Comparison of ENCODE assay signal across 18 cellular contexts in the genomic region with DNA sequence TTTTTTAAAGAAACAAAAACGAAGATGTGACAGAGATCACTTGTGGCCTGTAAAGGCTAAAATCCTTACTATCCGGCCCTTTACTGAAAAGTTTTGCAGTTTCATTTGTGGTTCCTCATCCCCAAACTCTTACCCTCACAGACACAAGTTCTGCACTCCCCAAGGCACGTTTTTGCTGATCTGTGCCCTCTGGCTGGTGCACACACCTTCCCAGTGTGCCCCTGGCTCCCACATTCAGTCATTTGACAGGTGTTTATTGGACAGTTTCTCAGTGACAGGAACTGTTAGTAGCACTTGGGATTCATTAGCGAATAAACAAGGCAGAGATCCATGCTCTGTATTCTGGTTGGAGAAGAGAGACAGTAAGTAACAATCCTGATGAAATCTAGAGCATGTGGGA. TPM values are rescaled to one million over a fixed set of nuclear protein-coding genes. Genes with fewer than 3 reads are reported as not detected.
A peak's percentile ranks its signal among the peaks of the same experiment; 100 is the strongest.
DNase-seq lines count a peak whose midpoint lies in the region; ATAC-seq and TF ChIP-seq lines count a peak whose summit lies in the region.
"Had no signal": no experiment of that assay in that cellular context is flagged by ENCODE, and none has a peak within 500 bp of the region (broad histone marks: within the 10 kb centered on the region; RNA-seq: fewer than 3 reads in every experiment).

No MANE protein-coding gene starts in this region.

- H3K9me3 ChIP-seq in upper lobe of right lung = no peaks in the 10 kb centered on the region
- H3K9me3 ChIP-seq: BE2C, Peyer's patch had no signal

- no peaks in the 10 kb centered on the region for H3K27me3 ChIP-seq in upper lobe of right lung
- H3K27me3 ChIP-seq: BE2C, Peyer's patch had no signal

- intact Hi-C loops in upper lobe of right lung (cut with DNase I) = no loop called here

- H3K9me3 Mint-ChIP-seq in T-helper 2 cell treated with Interferon-gamma antibody and Interleukin-4, amounts not matched to agents 5 μg/mL and 100 μg/mL, for 36 hours = peaks cover 3% of the 10 kb centered on the region
- H3K9me3 Mint-ChIP-seq in stimulated activated naive CD8-positive, alpha-beta T cell treated with anti-CD3 and anti-CD28 coated beads, Interleukin-15, Interleukin-2, amounts not matched to agents 100 ng/mL and 50 ng/mL, for 24 hours = no peaks in the 10 kb centered on the region
- H3K9me3 Mint-ChIP-seq in effector memory CD8-positive, alpha-beta T cell = no peaks in the 10 kb centered on the region
- H3K9me3 Mint-ChIP-seq in stimulated activated effector memory CD8-positive, alpha-beta T cell treated with anti-CD3 and anti-CD28 coated beads, Interleukin-12 subunit alpha, Interleukin-12 subunit beta, amount 100 ng/mL, for 72 hours = no peaks in the 10 kb centered on the region

- DNase-seq in T-helper 2 cell treated with Interferon-gamma antibody and Interleukin-4, amounts not matched to agents 5 μg/mL and 100 μg/mL, for 36 hours (ENCODE audit: low spot score) = no peak
- DNase-seq in T-helper 2 cell = no peak
- DNase-seq in stimulated activated naive CD8-positive, alpha-beta T cell treated with anti-CD3 and anti-CD28 coated beads, Interleukin-15, Interleukin-2, amounts not matched to agents 100 U/mL and 50 U/mL, for 24 hours = no peak
- no peak for DNase-seq in effector memory CD8-positive, alpha-beta T cell
- DNase-seq in stimulated activated effector memory CD8-positive, alpha-beta T cell treated with anti-CD3 and anti-CD28 coated beads, Interleukin-12 subunit alpha, Interleukin-12 subunit beta, amount 100 ng/mL, for 72 hours (ENCODE audit: low spot score in 2 of 2) = no peak
- DNase-seq in upper lobe of right lung = no peak
- DNase-seq: 8988T, BE2C, COR-L47, GF-D8, KG1, NCI-H146, NCI-H2081, NCI-H524, SHP77 had no signal

- peaks cover 59% of the 10 kb centered on the region for H3K36me3 Mint-ChIP-seq in T-helper 2 cell treated with Interferon-gamma antibody and Interleukin-4, amounts not matched to agents 5 μg/mL and 100 μg/mL, for 36 hours (ENCODE audit: low read depth)
- H3K36me3 Mint-ChIP-seq in stimulated activated naive CD8-positive, alpha-beta T cell treated with anti-CD3 and anti-CD28 coated beads, Interleukin-15, Interleukin-2, amounts not matched to agents 100 ng/mL and 50 ng/mL, for 24 hours (ENCODE audit: low read depth) = peaks cover 50% of the 10 kb centered on the region
- peaks cover 95% of the 10 kb centered on the region for H3K36me3 Mint-ChIP-seq in effector memory CD8-positive, alpha-beta T cell (ENCODE audit: insufficient read depth)
- peaks cover 99% of the 10 kb centered on the region for H3K36me3 Mint-ChIP-seq in stimulated activated effector memory CD8-positive, alpha-beta T cell treated with anti-CD3 and anti-CD28 coated beads, Interleukin-12 subunit alpha, Interleukin-12 subunit beta, amount 100 ng/mL, for 72 hours

- peak overlapping the region; percentile 63 for H3K27ac Mint-ChIP-seq in T-helper 2 cell treated with Interferon-gamma antibody and Interleukin-4, amounts not matched to agents 5 μg/mL and 100 μg/mL, for 36 hours
- peak overlapping the region; percentile 31 for H3K27ac Mint-ChIP-seq in stimulated activated naive CD8-positive, alpha-beta T cell treated with anti-CD3 and anti-CD28 coated beads, Interleukin-15, Interleukin-2, amounts not matched to agents 100 ng/mL and 50 ng/mL, for 24 hours
- peak overlapping the region; percentile 13 to 74 for H3K27ac Mint-ChIP-seq in effector memory CD8-positive, alpha-beta T cell
- H3K27ac Mint-ChIP-seq in stimulated activated effector memory CD8-positive, alpha-beta T cell treated with anti-CD3 and anti-CD28 coated beads, Interleukin-12 subunit alpha, Interleukin-12 subunit beta, amount 100 ng/mL, for 72 hours = peak overlapping the region; percentile 88

- H3K4me1 ChIP-seq in upper lobe of right lung = no peaks in the 10 kb centered on the region
- H3K4me1 ChIP-seq: BE2C, Peyer's patch had no signal

- peaks cover 10% of the 10 kb centered on the region for H3K4me1 Mint-ChIP-seq in T-helper 2 cell treated with Interferon-gamma antibody and Interleukin-4, amounts not matched to agents 5 μg/mL and 100 μg/mL, for 36 hours (ENCODE audit: low read depth)
- peaks cover 24% of the 10 kb centered on the region for H3K4me1 Mint-ChIP-seq in stimulated activated naive CD8-positive, alpha-beta T cell treated with anti-CD3 and anti-CD28 coated beads, Interleukin-15, Interleukin-2, amounts not matched to agents 100 ng/mL and 50 ng/mL, for 24 hours (ENCODE audit: low read depth)
- H3K4me1 Mint-ChIP-seq in effector memory CD8-positive, alpha-beta T cell (ENCODE audit: low read depth in 2 of 2) = peaks cover 38 to 46% of the 10 kb centered on the region in 2 donors
- H3K4me1 Mint-ChIP-seq in stimulated activated effector memory CD8-positive, alpha-beta T cell treated with anti-CD3 and anti-CD28 coated beads, Interleukin-12 subunit alpha, Interleukin-12 subunit beta, amount 100 ng/mL, for 72 hours = peaks cover 57% of the 10 kb centered on the region

- no peak for ATAC-seq in stimulated activated naive CD8-positive, alpha-beta T cell treated with anti-CD3 and anti-CD28 coated beads, Interleukin-15, Interleukin-2, amounts not matched to agents 100 U/mL and 50 U/mL, for 24 hours
- ATAC-seq in effector memory CD8-positive, alpha-beta T cell (replicated peaks) = no peak
- ATAC-seq in stimulated activated effector memory CD8-positive, alpha-beta T cell treated with anti-CD3 and anti-CD28 coated beads, Interleukin-12 subunit alpha, Interleukin-12 subunit beta, amount 100 ng/mL, for 72 hours = no peak
- ATAC-seq in upper lobe of right lung = no peak
- ATAC-seq in GM21529 (IDR thresholded peaks at IDR 0.05; ENCODE audit: unreplicated experiment) = no peak

- no peak overlapping the region for H3K4me3 ChIP-seq in upper lobe of right lung
- H3K4me3 ChIP-seq: Peyer's patch had no signal

- no peak overlapping the region for H3K4me3 Mint-ChIP-seq in T-helper 2 cell treated with Interferon-gamma antibody and Interleukin-4, amounts not matched to agents 5 μg/mL and 100 μg/mL, for 36 hours
- no peak overlapping the region for H3K4me3 Mint-ChIP-seq in stimulated activated naive CD8-positive, alpha-beta T cell treated with anti-CD3 and anti-CD28 coated beads, Interleukin-15, Interleukin-2, amounts not matched to agents 100 ng/mL and 50 ng/mL, for 24 hours
- no peak overlapping the region for H3K4me3 Mint-ChIP-seq in effector memory CD8-positive, alpha-beta T cell
- H3K4me3 Mint-ChIP-seq in stimulated activated effector memory CD8-positive, alpha-beta T cell treated with anti-CD3 and anti-CD28 coated beads, Interleukin-12 subunit alpha, Interleukin-12 subunit beta, amount 100 ng/mL, for 72 hours = no peak overlapping the region

- no peaks in the 10 kb centered on the region for H3K36me3 ChIP-seq in upper lobe of right lung
- H3K36me3 ChIP-seq: BE2C, Peyer's patch had no signal

- TF ChIP-seq CTCF in upper lobe of right lung (IDR thresholded peaks at IDR 0.05) = no peak

- no peaks in the 10 kb centered on the region for H3K27me3 Mint-ChIP-seq in T-helper 2 cell treated with Interferon-gamma antibody and Interleukin-4, amounts not matched to agents 5 μg/mL and 100 μg/mL, for 36 hours (ENCODE audit: low read depth)
- H3K27me3 Mint-ChIP-seq in stimulated activated naive CD8-positive, alpha-beta T cell treated with anti-CD3 and anti-CD28 coated beads, Interleukin-15, Interleukin-2, amounts not matched to agents 100 ng/mL and 50 ng/mL, for 24 hours = no peaks in the 10 kb centered on the region
- H3K27me3 Mint-ChIP-seq in effector memory CD8-positive, alpha-beta T cell = no peaks in the 10 kb centered on the region

- H3K27ac ChIP-seq in upper lobe of right lung = no peak overlapping the region
- H3K27ac ChIP-seq: Peyer's patch had no signal

RNA-seq across cellular contexts. Expression of a gene that starts 22.8 kb away (rescaled TPM):
- 10.2 TPM for total RNA-seq in upper lobe of right lung

Comparison
In these comparisons a context has a peak if more than half of its experiments do, and no peak if none do; other contexts are left out.
1. H3K27ac Mint-ChIP-seq: peak in every context shown above with its lines; median percentile 88 in stimulated activated effector memory CD8-positive, alpha-beta T cell treated with anti-CD3 and anti-CD28 coated beads, Interleukin-12 subunit alpha, Interleukin-12 subunit beta, amount 100 ng/mL, for 72 hours; 63 in T-helper 2 cell treated with Interferon-gamma antibody and Interleukin-4, amounts not matched to agents 5 μg/mL and 100 μg/mL, for 36 hours; 44 in effector memory CD8-positive, alpha-beta T cell; 31 in stimulated activated naive CD8-positive, alpha-beta T cell treated with anti-CD3 and anti-CD28 coated beads, Interleukin-15, Interleukin-2, amounts not matched to agents 100 ng/mL and 50 ng/mL, for 24 hours.